Comparison of ENCODE assay signal across 1 cellular context in the genomic region with DNA sequence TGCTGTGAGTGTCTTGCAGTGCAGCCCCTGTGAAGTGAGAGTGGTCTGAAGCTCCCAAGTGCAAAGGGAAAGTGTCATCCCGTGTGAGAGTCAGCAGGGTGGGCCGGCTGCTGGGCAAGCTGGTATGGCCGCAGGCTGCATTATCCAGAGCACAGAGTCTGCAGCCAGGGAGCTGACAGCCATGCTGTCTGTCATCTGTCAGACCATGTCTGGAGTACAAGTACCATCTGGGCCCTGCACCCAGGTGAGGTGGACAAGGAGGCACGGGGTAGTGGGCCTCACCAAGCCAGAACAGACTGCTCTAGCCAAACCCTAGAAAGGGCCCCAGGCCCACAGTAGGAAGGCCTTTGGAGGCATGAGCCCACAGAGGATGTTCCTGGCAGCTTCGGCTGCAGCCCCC.
TF ChIP-seq lines count a peak whose summit lies in the region.

No MANE protein-coding gene starts in this region.

TF ChIP-seq in H1, 55 proteins besides CTCF, POLR2A, EP300 and RAD21:
- TF ChIP-seq, protein P1, sequence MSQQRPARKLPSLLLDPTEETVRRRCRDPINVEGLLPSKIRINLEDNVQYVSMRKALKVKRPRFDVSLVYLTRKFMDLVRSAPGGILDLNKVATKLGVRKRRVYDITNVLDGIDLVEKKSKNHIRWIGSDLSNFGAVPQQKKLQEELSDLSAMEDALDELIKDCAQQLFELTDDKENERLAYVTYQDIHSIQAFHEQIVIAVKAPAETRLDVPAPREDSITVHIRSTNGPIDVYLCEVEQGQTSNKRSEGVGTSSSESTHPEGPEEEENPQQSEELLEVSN (IDR thresholded peaks at IDR 0.05): no peak
- no peak for TF ChIP-seq SP4 (IDR thresholded peaks at IDR 0.05; ENCODE audit: low read length)
- TF ChIP-seq SP1 (IDR thresholded peaks at IDR 0.05; ENCODE audit: low read depth, low read length): no peak
- no peak for TF ChIP-seq TCF12 (IDR thresholded peaks at IDR 0.05; ENCODE audit: low read depth, low read length)
- TF ChIP-seq RXRA (IDR thresholded peaks at IDR 0.05; ENCODE audit: insufficient read depth, low read depth, low read length): no peak
- no peak for TF ChIP-seq ZNF274 (IDR thresholded peaks at IDR 0.05; ENCODE audit: borderline replicate concordance, extremely low read depth, low read length)
- TF ChIP-seq, protein P2, sequence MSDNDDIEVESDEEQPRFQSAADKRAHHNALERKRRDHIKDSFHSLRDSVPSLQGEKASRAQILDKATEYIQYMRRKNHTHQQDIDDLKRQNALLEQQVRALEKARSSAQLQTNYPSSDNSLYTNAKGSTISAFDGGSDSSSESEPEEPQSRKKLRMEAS (IDR thresholded peaks at IDR 0.05): no peak
- TF ChIP-seq EZH2 (IDR thresholded peaks at IDR 0.05; ENCODE audit: low read depth, low read length, severe bottlenecking): no peak
- TF ChIP-seq CHD2 (IDR thresholded peaks at IDR 0.05; ENCODE audit: low read length): no peak
- TF ChIP-seq, protein P3, sequence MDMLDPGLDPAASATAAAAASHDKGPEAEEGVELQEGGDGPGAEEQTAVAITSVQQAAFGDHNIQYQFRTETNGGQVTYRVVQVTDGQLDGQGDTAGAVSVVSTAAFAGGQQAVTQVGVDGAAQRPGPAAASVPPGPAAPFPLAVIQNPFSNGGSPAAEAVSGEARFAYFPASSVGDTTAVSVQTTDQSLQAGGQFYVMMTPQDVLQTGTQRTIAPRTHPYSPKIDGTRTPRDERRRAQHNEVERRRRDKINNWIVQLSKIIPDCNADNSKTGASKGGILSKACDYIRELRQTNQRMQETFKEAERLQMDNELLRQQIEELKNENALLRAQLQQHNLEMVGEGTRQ (IDR thresholded peaks at IDR 0.05; ENCODE audit: low read length): no peak
- no peak for TF ChIP-seq SRF (IDR thresholded peaks at IDR 0.05; ENCODE audit: low read depth, low read length)
- no peak for TF ChIP-seq CEBPB (IDR thresholded peaks at IDR 0.05; ENCODE audit: low read depth, low read length)
- no peak for TF ChIP-seq TAF7 (optimal IDR thresholded peaks at IDR 0.05; ENCODE audit: borderline replicate concordance, low read depth, low read length)
- no peak for TF ChIP-seq NRF1 (IDR thresholded peaks at IDR 0.05; ENCODE audit: low read depth, low read length)
- TF ChIP-seq GABPA (IDR thresholded peaks at IDR 0.05; ENCODE audit: borderline replicate concordance, insufficient read depth, low read length): no peak
- TF ChIP-seq CTBP2 (IDR thresholded peaks at IDR 0.05; ENCODE audit: borderline replicate concordance, insufficient read depth, insufficient read length, low read length): no peak
- TF ChIP-seq HDAC6 (IDR thresholded peaks at IDR 0.05; ENCODE audit: low read depth, low read length): no peak
- TF ChIP-seq POU5F1 (IDR thresholded peaks at IDR 0.05; ENCODE audit: low read depth, low read length): no peak
- no peak for TF ChIP-seq ASH2L (IDR thresholded peaks at IDR 0.05; ENCODE audit: low read length)
- no peak for TF ChIP-seq TEAD4 (IDR thresholded peaks at IDR 0.05; ENCODE audit: low read depth, low read length)
